Comparison of ENCODE assay signal across 8 cellular contexts in genomic region chr3:51538115-51538458, GRCh38. TPM values are rescaled to one million over a fixed set of nuclear protein-coding genes. Genes with fewer than 3 reads are reported as not detected.
DNase-seq lines count a peak whose midpoint lies in the region; ATAC-seq and TF ChIP-seq lines count a peak whose summit lies in the region.

No MANE protein-coding gene starts in this region.

- H3K4me3 ChIP-seq in epithelial cell of esophagus (ENCODE audit: low read length) = peak overlapping the region; percentile 83
- H3K4me3 ChIP-seq in naive thymus-derived CD4-positive, alpha-beta T cell (ENCODE audit: low read length) = peak overlapping the region; percentile 68

- H3K4me1 ChIP-seq in naive thymus-derived CD4-positive, alpha-beta T cell (ENCODE audit: control insufficient read depth in 2 of 2, insufficient read depth in 2 of 2, low read length in 2 of 2) = peaks cover 11 to 18% of the 10 kb centered on the region in 2 donors

- peaks cover 0 to 4% (median 0%) of the 10 kb centered on the region in 3 experiments for H3K36me3 ChIP-seq in naive thymus-derived CD4-positive, alpha-beta T cell (ENCODE audit: control insufficient read depth in 2 of 3, insufficient read depth in 3 of 3, low read length in 3 of 3)

- DNase-seq in activated naive CD4-positive, alpha-beta T cell treated with anti-CD3 and anti-CD28 coated beads, Interleukin-2, amount 10 ng/mL, durations not matched to agents 7 days and 5 days = peak; percentile 31
- no peak for DNase-seq in activated naive CD4-positive, alpha-beta T cell (lab: John Stamatoyannopoulos, UW)
- DNase-seq in RWPE1 (ENCODE audit: low spot score) (no peak), epithelial cell of esophagus (ENCODE audit: low read depth) (peak; percentile 11), RKO (ENCODE audit: low spot score) (no peak), middle frontal gyrus (ENCODE audit: extremely low spot score, low spot score) (no peak), superior temporal gyrus (ENCODE audit: extremely low spot score) (no peak)
- DNase-seq in naive thymus-derived CD4-positive, alpha-beta T cell = peak in 2 of 9 donors; percentile 6 to 17

- intact Hi-C loops in naive thymus-derived CD4-positive, alpha-beta T cell (cut with micrococcal nuclease) = loop anchor here (1.0 kb wide), 6 partner anchors 36 to 153 kb away; partner anchors contain the start of genes TEX264 (in 2 of the 2), DCAF1 (in 1 of the 2), MANF (in 1 of the 2) and RBM15B (in 1 of the 2)

- peaks cover 27% of the 10 kb centered on the region for H3K4me1 Mint-ChIP-seq in activated naive CD4-positive, alpha-beta T cell treated with anti-CD3 and anti-CD28 coated beads, Interleukin-2, amount 10 ng/mL, durations not matched to agents 7 days and 5 days
- H3K4me1 Mint-ChIP-seq in naive thymus-derived CD4-positive, alpha-beta T cell = peaks cover 21 to 54% (median 41%) of the 10 kb centered on the region in 7 donors

- CTCF ChIA-PET in activated naive CD4-positive, alpha-beta T cell treated with anti-CD3 and anti-CD28 coated beads, Interleukin-2, amount 10 ng/mL, durations not matched to agents 7 days and 5 days (lab: Charles Lee) = interaction anchor here (0.7 to 2.2 kb wide), 5 partner anchors 8 to 132 kb away, joined by 4 to 7 read pairs (median 5); partner anchors contain the start of gene DCAF1
- CTCF ChIA-PET in RWPE1 (lab: Yijun Ruan, JAX) = interaction anchor here (0.5 kb wide), 1 partner anchor 1146 kb away, joined by 3 read pairs; no protein-coding TSS in a partner anchor
- CTCF ChIA-PET in naive thymus-derived CD4-positive, alpha-beta T cell (lab: Charles Lee) = interaction anchor here (0.9 to 1.6 kb wide), 2 partner anchors 36 to 132 kb away, joined by 3 to 4 read pairs; no protein-coding TSS in a partner anchor

- no peaks in the 10 kb centered on the region for H3K9me3 Mint-ChIP-seq in activated naive CD4-positive, alpha-beta T cell treated with anti-CD3 and anti-CD28 coated beads, Interleukin-2, amount 10 ng/mL, durations not matched to agents 7 days and 5 days
- peaks cover 0 to 1% (median 0%) of the 10 kb centered on the region in 11 donors for H3K9me3 Mint-ChIP-seq in naive thymus-derived CD4-positive, alpha-beta T cell

- no peaks in the 10 kb centered on the region for H3K27me3 Mint-ChIP-seq in activated naive CD4-positive, alpha-beta T cell treated with anti-CD3 and anti-CD28 coated beads, Interleukin-2, amount 10 ng/mL, durations not matched to agents 7 days and 5 days
- no peaks in the 10 kb centered on the region for H3K27me3 Mint-ChIP-seq in naive thymus-derived CD4-positive, alpha-beta T cell

- H3K9me3 ChIP-seq in naive thymus-derived CD4-positive, alpha-beta T cell (ENCODE audit: control insufficient read depth in 2 of 3, low read length in 3 of 3) = no peaks in the 10 kb centered on the region

- peak overlapping the region; percentile 92 for H3K4me3 Mint-ChIP-seq in activated naive CD4-positive, alpha-beta T cell treated with anti-CD3 and anti-CD28 coated beads, Interleukin-2, amount 10 ng/mL, durations not matched to agents 7 days and 5 days
- H3K4me3 Mint-ChIP-seq in naive thymus-derived CD4-positive, alpha-beta T cell = peak overlapping the region; percentile 93 to 96 (median 94)

- POLR2A ChIA-PET in RWPE1 (lab: Yijun Ruan, JAX; ENCODE audit: low non-redundant PET) = interaction anchor here (1.6 kb wide), 1 partner anchor 38 kb away, joined by 4 read pairs; the partner anchor contains the start of gene DCAF1
- POLR2A ChIA-PET in naive thymus-derived CD4-positive, alpha-beta T cell (lab: Charles Lee) = interaction anchor here (0.6 to 4.1 kb wide), 5 partner anchors 38 to 919 kb away, joined by 3 to 25 read pairs (median 4); partner anchors contain the start of gene DCAF1

- H3K36me3 Mint-ChIP-seq in activated naive CD4-positive, alpha-beta T cell treated with anti-CD3 and anti-CD28 coated beads, Interleukin-2, amount 10 ng/mL, durations not matched to agents 7 days and 5 days = peaks cover 2% of the 10 kb centered on the region
- H3K36me3 Mint-ChIP-seq in naive thymus-derived CD4-positive, alpha-beta T cell = peaks cover 0 to 5% (median 0%) of the 10 kb centered on the region in 5 donors

- no peak for ATAC-seq in naive thymus-derived CD4-positive, alpha-beta T cell

- H3K27ac Mint-ChIP-seq in activated naive CD4-positive, alpha-beta T cell treated with anti-CD3 and anti-CD28 coated beads, Interleukin-2, amount 10 ng/mL, durations not matched to agents 7 days and 5 days = peak overlapping the region; percentile 85
- peak overlapping the region; percentile 88 to 96 (median 90) for H3K27ac Mint-ChIP-seq in naive thymus-derived CD4-positive, alpha-beta T cell

- peak overlapping the region; percentile 91 for H3K27ac ChIP-seq in RWPE1
- peak overlapping the region; percentile 80 for H3K27ac ChIP-seq in naive thymus-derived CD4-positive, alpha-beta T cell (ENCODE audit: low read depth, low read length)

- TF ChIP-seq CTCF in RWPE1 (conservative IDR thresholded peaks at IDR 0.05; ENCODE audit: low read depth) (no peak), epithelial cell of esophagus (IDR thresholded peaks at IDR 0.05; ENCODE audit: insufficient read depth, low read depth, low read length, missing control alignments) (no peak)

- no peaks in the 10 kb centered on the region for H3K27me3 ChIP-seq in naive thymus-derived CD4-positive, alpha-beta T cell (ENCODE audit: control insufficient read depth in 2 of 2, insufficient read depth in 2 of 2, low read length in 2 of 2)

RNA-seq across cellular contexts. Expression of gene RAD54L2, which starts 0.4 kb away (rescaled TPM):
- total RNA-seq in naive thymus-derived CD4-positive, alpha-beta T cell = 10 to 100 TPM; 38.1 to 45.2 (median 40.1) TPM
- polyA plus RNA-seq in naive thymus-derived CD4-positive, alpha-beta T cell = 10 to 100 TPM; 11.2 to 16.6 TPM

RNA-seq across cellular contexts. Expression of gene DCAF1, which starts 38.3 kb away (rescaled TPM):
- 10 to 100 TPM; 21.6 to 40.6 (median 38.9) TPM for total RNA-seq in naive thymus-derived CD4-positive, alpha-beta T cell
- 10 to 100 TPM; 12.0 to 19.9 TPM for polyA plus RNA-seq in naive thymus-derived CD4-positive, alpha-beta T cell

Comparison
In these comparisons a context has a peak if more than half of its experiments do, and no peak if none do; other contexts are left out.
1. DNase-seq: peak in activated naive CD4-positive, alpha-beta T cell treated with anti-CD3 and anti-CD28 coated beads, Interleukin-2, amount 10 ng/mL, durations not matched to agents 7 days and 5 days (single experiment) and epithelial cell of esophagus (single experiment); none in activated naive CD4-positive, alpha-beta T cell (0 of 4), RWPE1 (single experiment), RKO (single experiment), middle frontal gyrus (single experiment) and superior temporal gyrus (single experiment).